29 cellular contexts compared by ENCODE assay signal in the genomic region with DNA sequence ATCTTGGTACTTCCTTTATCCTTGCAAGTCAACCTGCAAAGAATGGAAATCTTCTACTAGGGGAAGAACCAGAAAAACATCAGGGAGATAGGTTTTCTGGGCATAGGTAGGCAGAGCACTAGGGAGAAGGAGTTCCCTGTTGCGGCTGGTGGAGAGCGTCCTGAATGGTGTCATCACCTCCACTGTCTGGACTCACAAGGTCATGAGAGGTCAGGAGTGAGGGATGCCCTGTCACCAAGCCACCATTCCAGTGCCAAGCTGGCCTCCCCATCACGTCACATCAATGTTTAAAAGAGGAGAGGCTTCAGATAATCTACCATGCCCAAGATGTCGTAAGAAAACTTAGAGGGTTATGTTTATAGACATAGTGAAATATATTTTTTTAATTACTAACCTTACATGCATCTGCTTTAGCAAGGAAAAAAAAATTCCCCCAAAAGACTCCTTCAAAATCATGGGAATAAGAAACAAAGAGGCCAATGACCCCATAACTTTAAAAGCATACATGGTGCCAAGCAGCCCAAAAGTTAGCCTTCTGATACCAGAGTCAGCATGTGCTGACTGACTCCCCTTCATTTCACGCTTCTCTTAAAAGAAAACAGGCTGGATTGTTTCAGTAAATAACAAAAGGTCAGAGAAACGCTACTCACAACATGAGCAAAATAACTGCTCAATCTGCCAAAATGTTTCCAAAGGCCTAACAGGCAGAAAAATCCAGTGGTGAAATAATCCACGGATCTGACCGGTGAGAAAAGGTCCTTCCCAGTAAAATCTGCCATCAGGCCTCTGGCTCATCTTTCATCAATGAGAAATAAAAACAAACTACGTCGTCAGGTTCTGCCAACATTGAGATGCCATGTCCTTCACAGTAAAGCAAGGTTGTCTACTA.
A peak's percentile ranks its signal among the peaks of the same experiment; 100 is the strongest.
DNase-seq lines count a peak whose midpoint lies in the region; ATAC-seq and TF ChIP-seq lines count a peak whose summit lies in the region.
"Had no signal": no experiment of that assay in that cellular context is flagged by ENCODE, and none has a peak within 500 bp of the region (broad histone marks: within the 10 kb centered on the region; RNA-seq: fewer than 3 reads in every experiment).

No MANE protein-coding gene starts in this region.

- intact Hi-C loops in breast epithelium (cut with DNase I; ENCODE audit: low total_unique reads) (no loop called here), MCF 10A (cut with micrococcal nuclease) (no loop called here), esophagus muscularis mucosa (cut with DNase I) (loop anchor here (5.0 kb wide), 1 partner anchor 90 kb away; no protein-coding TSS in a partner anchor), psoas muscle (cut with DNase I) (no loop called here)

- H3K4me3 ChIP-seq in breast epithelium (no peak overlapping the region), esophagus muscularis mucosa (no peak overlapping the region), psoas muscle (no peak overlapping the region), upper lobe of left lung (no peak overlapping the region)
- H3K4me3 ChIP-seq: A549, hepatocyte, Peyer's patch had no signal

- H3K9me3 ChIP-seq in breast epithelium (no peaks in the 10 kb centered on the region), esophagus muscularis mucosa (no peaks in the 10 kb centered on the region), psoas muscle (no peaks in the 10 kb centered on the region), upper lobe of left lung (no peaks in the 10 kb centered on the region)
- H3K9me3 ChIP-seq: A549, Peyer's patch had no signal

- TF ChIP-seq CTCF in breast epithelium (IDR thresholded peaks at IDR 0.05), result no peak
- no peak for TF ChIP-seq CTCF in MCF 10A (IDR thresholded peaks at IDR 0.05; ENCODE audit: unreplicated experiment)
- TF ChIP-seq CTCF in esophagus muscularis mucosa (IDR thresholded peaks at IDR 0.05), result no peak
- no peak for TF ChIP-seq CTCF in psoas muscle (IDR thresholded peaks at IDR 0.05)
- TF ChIP-seq CTCF in upper lobe of left lung (IDR thresholded peaks at IDR 0.05), result no peak

- H3K27ac ChIP-seq in breast epithelium (peak overlapping the region; percentile 68 to 86), esophagus muscularis mucosa (replicated peaks in 1 of 4) (peak overlapping the region; percentile 6 to 54 (median 29)), psoas muscle (peak overlapping the region; percentile 64), upper lobe of left lung (peak overlapping the region in 3 of 4 donors; percentile 11 to 37 (median 35))
- H3K27ac ChIP-seq: A549, hepatocyte, Peyer's patch had no signal

- H3K4me1 Mint-ChIP-seq in MCF 10A (ENCODE audit: insufficient read depth, unreplicated experiment), result no peaks in the 10 kb centered on the region
- H3K4me1 Mint-ChIP-seq in stimulated activated memory B cell treated with anti-CD40 and anti-IgM and Interleukin-4, amounts not matched to agents 10 μg/mL and 1 μg/mL and 100 μg/mL, for 72 hours, result peaks cover 45% of the 10 kb centered on the region

- H3K36me3 ChIP-seq in breast epithelium (no peaks in the 10 kb centered on the region), esophagus muscularis mucosa (no peaks in the 10 kb centered on the region), psoas muscle (ENCODE audit: insufficient read depth in 1 of 2, low read depth in 1 of 2) (no peaks in the 10 kb centered on the region), upper lobe of left lung (no peaks in the 10 kb centered on the region)
- H3K36me3 ChIP-seq: Peyer's patch had no signal

- no peaks in the 10 kb centered on the region for H3K36me3 Mint-ChIP-seq in MCF 10A (ENCODE audit: insufficient read depth, unreplicated experiment)
- H3K36me3 Mint-ChIP-seq in stimulated activated memory B cell treated with anti-CD40 and anti-IgM and Interleukin-4, amounts not matched to agents 10 μg/mL and 1 μg/mL and 100 μg/mL, for 72 hours, result peaks cover 41% of the 10 kb centered on the region
- H3K36me3 Mint-ChIP-seq: natural killer cell had no signal

- no peaks in the 10 kb centered on the region for H3K27me3 Mint-ChIP-seq in MCF 10A (ENCODE audit: insufficient read depth, unreplicated experiment)
- H3K27me3 Mint-ChIP-seq in stimulated activated memory B cell treated with anti-CD40 and anti-IgM and Interleukin-4, amounts not matched to agents 10 μg/mL and 1 μg/mL and 100 μg/mL, for 72 hours, result no peaks in the 10 kb centered on the region
- H3K27me3 Mint-ChIP-seq: activated CD8-positive, alpha-beta T cell treated with anti-CD3 and anti-CD28 coated beads for 36 hours; activated naive CD8-positive, alpha-beta T cell treated with anti-CD3 and anti-CD28 coated beads, Interleukin-2, amount 10 ng/mL, durations not matched to agents 7 days and 5 days; CD4-positive, alpha-beta memory T cell; central memory CD8-positive, alpha-beta T cell; dendritic cell treated with granulocyte-macrophage colony-stimulating factor and Interleukin-4, amounts not matched to agents 40 ng/mL and 50 ng/mL, for 4 days; stimulated activated naive CD8-positive, alpha-beta T cell treated with anti-CD3 and anti-CD28 coated beads, Interleukin-15, Interleukin-2, amounts not matched to agents 100 ng/mL and 50 ng/mL, for 24 hours; type B pancreatic cell had no signal

- no peaks in the 10 kb centered on the region for H3K9me3 Mint-ChIP-seq in MCF 10A (ENCODE audit: unreplicated experiment)
- H3K9me3 Mint-ChIP-seq in stimulated activated memory B cell treated with anti-CD40 and anti-IgM and Interleukin-4, amounts not matched to agents 10 μg/mL and 1 μg/mL and 100 μg/mL, for 72 hours, result peaks cover 4% of the 10 kb centered on the region
- H3K9me3 Mint-ChIP-seq: central memory CD8-positive, alpha-beta T cell; dendritic cell treated with granulocyte-macrophage colony-stimulating factor and Interleukin-4, amounts not matched to agents 40 ng/mL and 50 ng/mL, for 4 days; HFFc6; natural killer cell had no signal

- no peak overlapping the region for H3K4me3 Mint-ChIP-seq in MCF 10A (ENCODE audit: unreplicated experiment)
- no peak overlapping the region for H3K4me3 Mint-ChIP-seq in stimulated activated memory B cell treated with anti-CD40 and anti-IgM and Interleukin-4, amounts not matched to agents 10 μg/mL and 1 μg/mL and 100 μg/mL, for 72 hours
- H3K4me3 Mint-ChIP-seq: activated CD8-positive, alpha-beta T cell treated with anti-CD3 and anti-CD28 coated beads for 36 hours; activated naive CD8-positive, alpha-beta T cell treated with anti-CD3 and anti-CD28 coated beads, Interleukin-2, amount 10 ng/mL, durations not matched to agents 7 days and 5 days; CD4-positive, alpha-beta memory T cell; central memory CD8-positive, alpha-beta T cell; dendritic cell treated with granulocyte-macrophage colony-stimulating factor and Interleukin-4, amounts not matched to agents 40 ng/mL and 50 ng/mL, for 4 days; HFFc6; natural killer cell; stimulated activated naive CD8-positive, alpha-beta T cell treated with anti-CD3 and anti-CD28 coated beads, Interleukin-15, Interleukin-2, amounts not matched to agents 100 ng/mL and 50 ng/mL, for 24 hours; type B pancreatic cell had no signal

- CTCF ChIA-PET in MCF 10A (lab: Yijun Ruan, JAX), result interaction anchor here (1.3 kb wide), 1 partner anchor 117 kb away, joined by 3 read pairs; no protein-coding TSS in a partner anchor

- 67% methylated on average over 10 of the region's 10 CpGs for whole genome bisulfite sequencing in esophagus muscularis mucosa
- WGBS in psoas muscle, 3 donors, result 32 to 47% (median 40%) methylated on average over 10 of the region's 10 CpGs
- 79 to 87% methylated on average over 10 of the region's 10 CpGs for WGBS in upper lobe of left lung, 2 donors

- ATAC-seq in psoas muscle, result peak; percentile 52 to 72 (median 64)
- no peak for ATAC-seq in upper lobe of left lung (ENCODE audit: low FRiP score in 2 of 2)
- ATAC-seq in HG03521 (IDR thresholded peaks at IDR 0.05; ENCODE audit: unreplicated experiment), result no peak
- ATAC-seq in stimulated activated memory B cell treated with anti-CD40 and anti-IgM and Interleukin-4, amounts not matched to agents 10 μg/mL and 1 μg/mL and 100 μg/mL, for 72 hours, result no peak
- ATAC-seq: A549; activated CD8-positive, alpha-beta T cell treated with anti-CD3 and anti-CD28 coated beads for 36 hours; natural killer cell had no signal

- H3K27me3 ChIP-seq in breast epithelium (no peaks in the 10 kb centered on the region), esophagus muscularis mucosa (no peaks in the 10 kb centered on the region), psoas muscle (ENCODE audit: insufficient read depth in 3 of 3, low read length in 2 of 3) (no peaks in the 10 kb centered on the region), upper lobe of left lung (no peaks in the 10 kb centered on the region)
- H3K27me3 ChIP-seq: hepatocyte, Peyer's patch had no signal

- H3K4me1 ChIP-seq in breast epithelium (peaks cover 0 to 8% of the 10 kb centered on the region in 2 donors), esophagus muscularis mucosa (peaks cover 0 to 45% (median 38%) of the 10 kb centered on the region in 4 donors), psoas muscle (peaks cover 36% of the 10 kb centered on the region), upper lobe of left lung (peaks cover 0 to 4% (median 2%) of the 10 kb centered on the region in 4 donors)
- H3K4me1 ChIP-seq: A549 had no signal

- POLR2A ChIA-PET in MCF 10A (lab: Yijun Ruan, JAX), result no interaction called here

- no peak overlapping the region for H3K27ac Mint-ChIP-seq in MCF 10A (ENCODE audit: low read depth, unreplicated experiment)
- H3K27ac Mint-ChIP-seq in stimulated activated memory B cell treated with anti-CD40 and anti-IgM and Interleukin-4, amounts not matched to agents 10 μg/mL and 1 μg/mL and 100 μg/mL, for 72 hours, result no peak overlapping the region
- H3K27ac Mint-ChIP-seq: activated CD8-positive, alpha-beta T cell treated with anti-CD3 and anti-CD28 coated beads for 36 hours; activated naive CD8-positive, alpha-beta T cell treated with anti-CD3 and anti-CD28 coated beads, Interleukin-2, amount 10 ng/mL, durations not matched to agents 7 days and 5 days; dendritic cell treated with granulocyte-macrophage colony-stimulating factor and Interleukin-4, amounts not matched to agents 40 ng/mL and 50 ng/mL, for 4 days; HFFc6; natural killer cell; stimulated activated naive CD8-positive, alpha-beta T cell treated with anti-CD3 and anti-CD28 coated beads, Interleukin-15, Interleukin-2, amounts not matched to agents 100 ng/mL and 50 ng/mL, for 24 hours; type B pancreatic cell had no signal

- DNase-seq in breast epithelium (ENCODE audit: low spot score in 2 of 2) (no peak), MCF 10A (ENCODE audit: unreplicated experiment) (no peak), esophagus muscularis mucosa (ENCODE audit: extremely low spot score) (peak; percentile 82), psoas muscle (peak in 1 of 2 donors; percentile 64), upper lobe of left lung (no peak)
- DNase-seq in stimulated activated CD4-positive, alpha-beta T cell treated with anti-CD3 and anti-CD28 coated beads, Interleukin-15, amount 100 ng/mL, for 24 hours, result no peak
- DNase-seq: activated CD8-positive, alpha-beta memory T cell treated with anti-CD3 and anti-CD28 coated beads, Interleukin-2, amount 50 U/mL, for 48 hours; activated CD8-positive, alpha-beta T cell treated with anti-CD3 and anti-CD28 coated beads for 36 hours; activated naive CD8-positive, alpha-beta T cell treated with anti-CD3 and anti-CD28 coated beads, Interleukin-2, amount 10 ng/mL, durations not matched to agents 7 days and 5 days; CD4-positive, alpha-beta memory T cell; GOT3; HFFc6; Kasumi-1; MV-4-11; natural killer cell; NCI-H1436 treated with DMSO at 0.1 percent for 48 hours; NCI-H446; NCI-H774; Peyer's patch; small intestine; stimulated activated CD4-positive, alpha-beta T cell treated with anti-CD3 and anti-CD28 coated beads, Interleukin-1b, Interleukin-23, amount 100 ng/mL, for 48 hours had no signal

- TF ChIP-seq POLR2A in breast epithelium (IDR thresholded peaks at IDR 0.05) (no peak), esophagus muscularis mucosa (IDR thresholded peaks at IDR 0.05; ENCODE audit: low read depth) (no peak), upper lobe of left lung (IDR thresholded peaks at IDR 0.05) (no peak)

- BruUV-seq in MCF 10A (replicated peaks; lab: Mats Ljungman, UMichigan), result no TSS peak

- TF ChIP-seq EP300 in esophagus muscularis mucosa (IDR thresholded peaks at IDR 0.05) (no peak), upper lobe of left lung (IDR thresholded peaks at IDR 0.05) (no peak)

Comparison
In these comparisons a context has a peak if more than half of its experiments do, and no peak if none do; other contexts are left out.
1. ATAC-seq: peak in psoas muscle (4 of 4); none in upper lobe of left lung (0 of 2), HG03521 (single experiment) and stimulated activated memory B cell treated with anti-CD40 and anti-IgM and Interleukin-4, amounts not matched to agents 10 μg/mL and 1 μg/mL and 100 μg/mL, for 72 hours (single experiment).
2. Peak in every context shown above with its lines, with median percentiles within 50 percentile points of each other: H3K27ac ChIP-seq.